In genomic region chr10:68231106-68231901, GRCh38 we compare ENCODE assay signal across 1 cellular context.
TF ChIP-seq lines count a peak whose summit lies in the region.

No MANE protein-coding gene starts in this region.

TF ChIP-seq in HEK293, 187 proteins besides CTCF, POLR2A, EP300 and RAD21 (continued from another document and continues in another):
- TF ChIP-seq PRDM6 (tag by site-specific recombination; IDR thresholded peaks at IDR 0.05) (no peak), ZNF16 (tag by site-specific recombination; IDR thresholded peaks at IDR 0.05; ENCODE audit: low read depth) (no peak), SETDB1 (IDR thresholded peaks at IDR 0.05; ENCODE audit: insufficient read length, low read length) (no peak), SP2 (tag by site-specific recombination; IDR thresholded peaks at IDR 0.05) (no peak), ZFP41 (tag by site-specific recombination; IDR thresholded peaks at IDR 0.05; ENCODE audit: borderline replicate concordance) (no peak), SALL2 (tag by site-specific recombination; IDR thresholded peaks at IDR 0.05; ENCODE audit: borderline replicate concordance) (no peak), ZNF548 (tag by site-specific recombination; IDR thresholded peaks at IDR 0.05) (no peak), ZNF248 (tag by site-specific recombination; IDR thresholded peaks at IDR 0.05) (no peak), MEIS1 (CRISPR knock-in tag; IDR thresholded peaks at IDR 0.05; ENCODE audit: borderline replicate concordance) (no peak), KLF10 (tag by site-specific recombination; IDR thresholded peaks at IDR 0.05) (no peak), ZNF76 (tag by site-specific recombination; IDR thresholded peaks at IDR 0.05; ENCODE audit: borderline replicate concordance, low read depth) (peak; percentile 63), SP3 (tag by site-specific recombination; IDR thresholded peaks at IDR 0.05) (no peak), ZNF48 (tag by site-specific recombination; IDR thresholded peaks at IDR 0.05) (no peak), ZNF223 (tag by site-specific recombination; IDR thresholded peaks at IDR 0.05) (no peak), ZNF211 (tag by site-specific recombination; IDR thresholded peaks at IDR 0.05; ENCODE audit: low read depth) (no peak), ZNF23 (tag by site-specific recombination; IDR thresholded peaks at IDR 0.05; ENCODE audit: borderline replicate concordance) (no peak), GLIS2 (tag by site-specific recombination; IDR thresholded peaks at IDR 0.05) (peak; percentile 94), ZNF449 (tag by site-specific recombination; IDR thresholded peaks at IDR 0.05) (no peak), ZBTB8A (tag by site-specific recombination; IDR thresholded peaks at IDR 0.05) (peak; percentile 86), TCF7L2 (IDR thresholded peaks at IDR 0.05; ENCODE audit: borderline replicate concordance, low read depth, low read length) (no peak), YY1 (tag by site-specific recombination; IDR thresholded peaks at IDR 0.05) (peak; percentile 38; the same call in 1 of the 2 replicates), ZNF571 (tag by site-specific recombination; IDR thresholded peaks at IDR 0.05) (no peak), ZNF10 (tag by site-specific recombination; IDR thresholded peaks at IDR 0.05) (peak; percentile 62; the same call in 1 of the 2 replicates), AEBP2 (tag by site-specific recombination; IDR thresholded peaks at IDR 0.05; ENCODE audit: borderline replicate concordance) (no peak), HOXA7 (CRISPR knock-in tag; IDR thresholded peaks at IDR 0.05; ENCODE audit: borderline replicate concordance) (no peak), ZSCAN5A (tag by site-specific recombination; IDR thresholded peaks at IDR 0.05) (no peak; the same call in 1 of the 2 replicates), PBX3 (CRISPR knock-in tag; IDR thresholded peaks at IDR 0.05) (no peak), ZNF274 (IDR thresholded peaks at IDR 0.05; ENCODE audit: low read length) (no peak), ZNF274 (tag by site-specific recombination; IDR thresholded peaks at IDR 0.05; ENCODE audit: borderline replicate concordance) (no peak), ZNF776 (tag by site-specific recombination; IDR thresholded peaks at IDR 0.05; ENCODE audit: borderline replicate concordance) (no peak), ZNF560 (tag by site-specific recombination; IDR thresholded peaks at IDR 0.05; ENCODE audit: borderline replicate concordance) (no peak), GLIS1 (tag by site-specific recombination; IDR thresholded peaks at IDR 0.05) (peak; percentile 84), ZNF2 (tag by site-specific recombination; IDR thresholded peaks at IDR 0.05) (peak; percentile 72; the same call in 1 of the 2 replicates), ZSCAN16 (tag by site-specific recombination; IDR thresholded peaks at IDR 0.05) (0 out of 2 replicates have a peak, but pooled peaks have one; percentile 23), KLF8 (tag by site-specific recombination; IDR thresholded peaks at IDR 0.05) (peak; percentile 73; the same call in 1 of the 2 replicates), ZNF785 (tag by site-specific recombination; IDR thresholded peaks at IDR 0.05) (no peak), ZNF610 (tag by site-specific recombination; IDR thresholded peaks at IDR 0.05; ENCODE audit: borderline replicate concordance) (0 out of 2 replicates have a peak, but pooled peaks have one; percentile 27), GLI2 (tag by site-specific recombination; IDR thresholded peaks at IDR 0.05; ENCODE audit: borderline replicate concordance, low read depth) (no peak), ZNF350 (tag by site-specific recombination; IDR thresholded peaks at IDR 0.05) (no peak), ZNF391 (tag by site-specific recombination; IDR thresholded peaks at IDR 0.05; ENCODE audit: borderline replicate concordance, low read depth) (0 out of 2 replicates have a peak, but pooled peaks have one; percentile 44), ZBTB49 (tag by site-specific recombination; IDR thresholded peaks at IDR 0.05; ENCODE audit: low read depth) (no peak), PRDM2 (tag by site-specific recombination; IDR thresholded peaks at IDR 0.05; ENCODE audit: borderline replicate concordance) (no peak), ZNF26 (tag by site-specific recombination; IDR thresholded peaks at IDR 0.05) (no peak), BCL6B (tag by site-specific recombination; IDR thresholded peaks at IDR 0.05) (no peak)
